In the genomic region with DNA sequence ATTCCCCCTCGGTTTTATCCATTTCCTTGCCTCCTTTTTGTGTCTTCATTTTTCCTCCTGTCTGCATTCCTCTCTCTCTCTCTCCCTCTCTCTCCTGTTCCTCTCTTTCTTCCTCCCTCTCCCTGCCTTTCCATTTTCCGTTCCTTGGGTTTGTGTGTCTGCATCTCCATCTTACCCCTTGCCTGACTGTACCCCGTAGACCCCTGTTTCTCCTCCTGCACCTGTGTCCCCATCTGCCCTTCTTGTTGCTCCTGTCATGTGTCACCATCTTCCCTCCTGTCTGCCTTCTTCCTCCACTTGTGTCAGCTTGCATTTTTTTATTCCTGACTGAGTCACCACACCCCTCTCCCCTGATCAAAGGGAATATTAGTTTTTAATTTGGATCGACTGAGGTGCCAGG, we compare ENCODE assay signal across 15 cellular contexts. TPM values are rescaled to one million over a fixed set of nuclear protein-coding genes. Genes with fewer than 3 reads are reported as not detected.
DNase-seq lines count a peak whose midpoint lies in the region; ATAC-seq and TF ChIP-seq lines count a peak whose summit lies in the region.
"Had no signal": no experiment of that assay in that cellular context is flagged by ENCODE, and none has a peak within 500 bp of the region (broad histone marks: within the 10 kb centered on the region; RNA-seq: fewer than 3 reads in every experiment).

No MANE protein-coding gene starts in this region.

- H3K9me3 Mint-ChIP-seq in activated naive CD4-positive, alpha-beta T cell treated with anti-CD3 and anti-CD28 coated beads for 36 hours, result no peaks in the 10 kb centered on the region
- H3K9me3 Mint-ChIP-seq in activated naive CD4-positive, alpha-beta T cell treated with anti-CD3 and anti-CD28 coated beads, Interleukin-2, amount 50 U/mL, for 72 hours, result no peaks in the 10 kb centered on the region
- no peaks in the 10 kb centered on the region for H3K9me3 Mint-ChIP-seq in stimulated activated effector memory CD8-positive, alpha-beta T cell treated with anti-CD3 and anti-CD28 coated beads, Interleukin-12 subunit alpha, Interleukin-12 subunit beta, amount 100 ng/mL, for 72 hours

- peaks cover 18% of the 10 kb centered on the region for H3K4me1 Mint-ChIP-seq in activated naive CD4-positive, alpha-beta T cell treated with anti-CD3 and anti-CD28 coated beads for 36 hours (ENCODE audit: low read depth)
- peaks cover 15% of the 10 kb centered on the region for H3K4me1 Mint-ChIP-seq in stimulated activated effector memory CD8-positive, alpha-beta T cell treated with anti-CD3 and anti-CD28 coated beads, Interleukin-12 subunit alpha, Interleukin-12 subunit beta, amount 100 ng/mL, for 72 hours

- no peaks in the 10 kb centered on the region for H4K20me1 ChIP-seq in hepatocyte (ENCODE audit: insufficient read depth, poor library complexity, severe bottlenecking)

- no peaks in the 10 kb centered on the region for H3K36me3 ChIP-seq in Panc1 (ENCODE audit: control insufficient read depth, insufficient read depth, low read length)
- no peaks in the 10 kb centered on the region for H3K36me3 ChIP-seq in hepatocyte (replicated peaks; ENCODE audit: insufficient read depth, low read depth)
- no peaks in the 10 kb centered on the region for H3K36me3 ChIP-seq in thyroid gland
- H3K36me3 ChIP-seq: BLaER1, lower lobe of right lung had no signal

- H3K9me3 ChIP-seq in Panc1 (ENCODE audit: control insufficient read depth, insufficient read depth, low read depth, low read length) (no peaks in the 10 kb centered on the region), hepatocyte (ENCODE audit: low read depth) (no peaks in the 10 kb centered on the region), thyroid gland (no peaks in the 10 kb centered on the region)
- H3K9me3 ChIP-seq: BLaER1, lower lobe of right lung had no signal

- no peaks in the 10 kb centered on the region for H3K36me3 Mint-ChIP-seq in activated naive CD4-positive, alpha-beta T cell treated with anti-CD3 and anti-CD28 coated beads for 36 hours (ENCODE audit: low read depth)
- no peaks in the 10 kb centered on the region for H3K36me3 Mint-ChIP-seq in activated naive CD4-positive, alpha-beta T cell treated with anti-CD3 and anti-CD28 coated beads, Interleukin-2, amount 50 U/mL, for 72 hours
- H3K36me3 Mint-ChIP-seq in stimulated activated effector memory CD8-positive, alpha-beta T cell treated with anti-CD3 and anti-CD28 coated beads, Interleukin-12 subunit alpha, Interleukin-12 subunit beta, amount 100 ng/mL, for 72 hours, result peaks cover 6% of the 10 kb centered on the region

- no peak overlapping the region for H2AFZ ChIP-seq in hepatocyte

- H3K27ac ChIP-seq in Panc1 (ENCODE audit: low read length) (no peak overlapping the region), hepatocyte (no peak overlapping the region), thyroid gland (no peak overlapping the region)
- H3K27ac ChIP-seq: BLaER1, lower lobe of right lung had no signal

- peak overlapping the region; percentile 42 to 62 for H3K4me3 ChIP-seq in Panc1 (ENCODE audit: low read depth in 2 of 2, low read length in 2 of 2)
- no peak overlapping the region for H3K4me3 ChIP-seq in hepatocyte
- no peak overlapping the region for H3K4me3 ChIP-seq in thyroid gland (replicated peaks in 1 of 3)
- H3K4me3 ChIP-seq: lower lobe of right lung had no signal

- H3K27me3 ChIP-seq in Panc1 (ENCODE audit: control insufficient read depth, insufficient read depth, low read length) (no peaks in the 10 kb centered on the region; the same call in 1 of the 2 replicates), hepatocyte (peaks cover 79% of the 10 kb centered on the region), thyroid gland (peaks cover 43% of the 10 kb centered on the region)

- H3K4me1 ChIP-seq in Panc1 (ENCODE audit: control insufficient read depth, insufficient read depth, low read length) (0 out of 2 replicates have a peak, but pooled peaks cover 4% of the 10 kb centered on the region), hepatocyte (ENCODE audit: insufficient read depth) (peaks cover 7% of the 10 kb centered on the region), thyroid gland (peaks cover 0 to 22% of the 10 kb centered on the region in 2 donors)

- no peak for TF ChIP-seq POLR2A in thyroid gland (IDR thresholded peaks at IDR 0.05)

- no peak overlapping the region for H3K4me3 Mint-ChIP-seq in activated naive CD4-positive, alpha-beta T cell treated with anti-CD3 and anti-CD28 coated beads for 36 hours
- peak overlapping the region; percentile 61 for H3K4me3 Mint-ChIP-seq in stimulated activated effector memory CD8-positive, alpha-beta T cell treated with anti-CD3 and anti-CD28 coated beads, Interleukin-12 subunit alpha, Interleukin-12 subunit beta, amount 100 ng/mL, for 72 hours

- no peak for ATAC-seq in activated naive CD4-positive, alpha-beta T cell treated with anti-CD3 and anti-CD28 coated beads, Interleukin-2, amount 50 U/mL, for 72 hours
- no peak for ATAC-seq in Panc1
- no peak for ATAC-seq in stimulated activated effector memory CD8-positive, alpha-beta T cell treated with anti-CD3 and anti-CD28 coated beads, Interleukin-12 subunit alpha, Interleukin-12 subunit beta, amount 100 ng/mL, for 72 hours
- ATAC-seq: lower lobe of right lung had no signal

- BruUV-seq in Panc1 (replicated peaks; lab: Mats Ljungman, UMichigan), result no TSS peak

- intact Hi-C loops in activated naive CD4-positive, alpha-beta T cell treated with anti-CD3 and anti-CD28 coated beads for 36 hours (cut with micrococcal nuclease), result no loop called here
- intact Hi-C loops in Panc1 (cut with micrococcal nuclease; ENCODE audit: unreplicated experiment) (no loop called here), thyroid gland (cut with DNase I) (no loop called here)

- CTCF ChIA-PET in activated naive CD4-positive, alpha-beta T cell treated with anti-CD3 and anti-CD28 coated beads for 36 hours (lab: Charles Lee), result interaction anchor here (1.3 kb wide), 1 partner anchor 19 kb away, joined by 7 read pairs; no protein-coding TSS in a partner anchor
- CTCF ChIA-PET in Panc1 (lab: Charles Lee), result interaction anchor here (0.6 kb wide), 1 partner anchor 64 kb away, joined by 5 read pairs; no protein-coding TSS in a partner anchor

- H3K4me2 ChIP-seq in hepatocyte, result peak overlapping the region; percentile 63

- peak overlapping the region; percentile 16 for H3K27ac Mint-ChIP-seq in activated naive CD4-positive, alpha-beta T cell treated with anti-CD3 and anti-CD28 coated beads for 36 hours
- peak overlapping the region in 1 of 2 donors; percentile 2 for H3K27ac Mint-ChIP-seq in activated naive CD4-positive, alpha-beta T cell treated with anti-CD3 and anti-CD28 coated beads, Interleukin-2, amount 50 U/mL, for 72 hours
- no peak overlapping the region for H3K27ac Mint-ChIP-seq in stimulated activated effector memory CD8-positive, alpha-beta T cell treated with anti-CD3 and anti-CD28 coated beads, Interleukin-12 subunit alpha, Interleukin-12 subunit beta, amount 100 ng/mL, for 72 hours

- no peaks in the 10 kb centered on the region for H3K79me2 ChIP-seq in hepatocyte

- in situ Hi-C loops in Panc1 (cut with HindIII; ENCODE audit: low pct_unique_long_range_greater_than_20kb, low sequenced_read_pairs), result no loop called here

- 40% methylated on average over 3 of the region's 4 CpGs for WGBS in hepatocyte (ENCODE audit: low lambda C conversion rate, missing lambda C conversion rate)
- 6 to 17% methylated on average over 4 of the region's 4 CpGs for WGBS in thyroid gland, 2 donors

- no peaks in the 10 kb centered on the region for H3K9me2 ChIP-seq in hepatocyte (replicated peaks; ENCODE audit: insufficient read depth)

- DNase-seq in activated naive CD4-positive, alpha-beta T cell treated with anti-CD3 and anti-CD28 coated beads for 36 hours, result no peak
- no peak for DNase-seq in activated naive CD4-positive, alpha-beta T cell treated with anti-CD3 and anti-CD28 coated beads, Interleukin-2, amount 50 U/mL, for 72 hours (ENCODE audit: low spot score in 2 of 2)
- no peak for DNase-seq in Panc1 (ENCODE audit: low read depth, low spot score)
- DNase-seq in hepatocyte (ENCODE audit: low spot score), result no peak
- DNase-seq in stimulated activated effector memory CD8-positive, alpha-beta T cell treated with anti-CD3 and anti-CD28 coated beads, Interleukin-12 subunit alpha, Interleukin-12 subunit beta, amount 100 ng/mL, for 72 hours (ENCODE audit: low spot score in 2 of 2), result no peak
- no peak for DNase-seq in thyroid gland
- no peak for DNase-seq in D341Med (ENCODE audit: low spot score)
- no peak for DNase-seq in GM03348 (ENCODE audit: low spot score)
- DNase-seq: central memory CD4-positive, alpha-beta T cell; GF-D8; lower lobe of right lung; NCI-H524 treated with DMSO at 0.1 percent for 48 hours; stimulated activated naive CD4-positive, alpha-beta T cell treated with Interleukin-2 at 50 U/mL for 16 hours had no signal

- TF ChIP-seq CTCF in Panc1 (IDR thresholded peaks at IDR 0.05) (no peak), hepatocyte (IDR thresholded peaks at IDR 0.05; ENCODE audit: poor library complexity) (no peak), thyroid gland (IDR thresholded peaks at IDR 0.05) (no peak)

- H3K27me3 Mint-ChIP-seq in activated naive CD4-positive, alpha-beta T cell treated with anti-CD3 and anti-CD28 coated beads for 36 hours (ENCODE audit: low read depth), result peaks cover 68% of the 10 kb centered on the region

- POLR2A ChIA-PET in Panc1 (lab: Charles Lee), result no interaction called here

RNA-seq across cellular contexts. Expression of a gene that starts 1.8 kb away (rescaled TPM):
- not detected for total RNA-seq in activated naive CD4-positive, alpha-beta T cell treated with anti-CD3 and anti-CD28 coated beads for 36 hours
- total RNA-seq in activated naive CD4-positive, alpha-beta T cell treated with anti-CD3 and anti-CD28 coated beads, Interleukin-2, amount 50 U/mL, for 72 hours, result not detected
- total RNA-seq in Panc1 (2021; ENCODE audit: unreplicated experiment) (1.3 TPM), hepatocyte (0.08 and 0.37 TPM in 2 replicates), thyroid gland (under 1 TPM in 1 of 4 donors, not detected in 3; 0.39 TPM)
- polyA plus RNA-seq in Panc1 (2012; ENCODE audit: insufficient read length), result 1.8 TPM
- not detected in 2 replicates for polyA plus RNA-seq in hepatocyte
- total RNA-seq: lower lobe of right lung had no signal
- polyA plus RNA-seq: esophagus had no signal

RNA-seq across cellular contexts. Expression of a gene that starts 23.8 kb away (rescaled TPM):
- not detected for total RNA-seq in activated naive CD4-positive, alpha-beta T cell treated with anti-CD3 and anti-CD28 coated beads for 36 hours
- not detected for total RNA-seq in activated naive CD4-positive, alpha-beta T cell treated with anti-CD3 and anti-CD28 coated beads, Interleukin-2, amount 50 U/mL, for 72 hours
- total RNA-seq in Panc1 (2021; ENCODE audit: unreplicated experiment) (not detected), hepatocyte (0.70 TPM in 1 of 2 replicates, not detected in the other), thyroid gland (not detected)
- not detected for polyA plus RNA-seq in Panc1 (2012; ENCODE audit: insufficient read length)
- polyA plus RNA-seq in hepatocyte, result 0.58 and 2.1 TPM in 2 replicates
- total RNA-seq: lower lobe of right lung had no signal
- polyA plus RNA-seq: esophagus had no signal

RNA-seq across cellular contexts. Expression of a gene that starts 32.0 kb away (rescaled TPM):
- total RNA-seq in activated naive CD4-positive, alpha-beta T cell treated with anti-CD3 and anti-CD28 coated beads for 36 hours, result not detected
- total RNA-seq in activated naive CD4-positive, alpha-beta T cell treated with anti-CD3 and anti-CD28 coated beads, Interleukin-2, amount 50 U/mL, for 72 hours, result not detected
- not detected for total RNA-seq in Panc1 (2021; ENCODE audit: unreplicated experiment)
- polyA plus RNA-seq in Panc1 (2012; ENCODE audit: insufficient read length), result not detected
- 0.90 TPM in 1 of 2 replicates, not detected in the other for total RNA-seq in hepatocyte
- polyA plus RNA-seq in hepatocyte, result not detected in 2 replicates
- total RNA-seq in thyroid gland, result not detected
- total RNA-seq: lower lobe of right lung had no signal

Comparison
In these comparisons a context has a peak if more than half of its experiments do, and no peak if none do; other contexts are left out.
1. H3K4me3 ChIP-seq: peak in Panc1 (2 of 2); none in hepatocyte (single experiment) and thyroid gland (0 of 3).